ENCODE assay signal across 18 cellular contexts in the genomic region with DNA sequence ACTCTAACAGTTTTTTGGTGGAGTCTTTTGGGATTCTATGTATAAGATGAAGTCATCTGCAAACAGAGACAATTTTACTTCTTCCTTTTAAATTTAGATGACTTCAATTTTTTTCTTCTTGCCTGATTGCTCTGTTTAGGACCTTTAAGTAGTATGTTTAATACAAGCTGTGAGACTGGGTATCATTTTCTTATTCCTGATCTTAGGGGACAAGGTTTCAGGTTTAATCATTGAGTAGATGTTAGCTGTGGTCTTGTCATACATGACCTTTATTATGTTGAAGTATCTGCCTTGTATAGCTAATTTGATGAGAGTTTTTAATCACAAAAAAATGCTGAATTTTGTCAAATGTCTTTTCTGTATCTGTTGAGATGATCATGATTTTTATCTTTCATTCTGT. TPM values are rescaled to one million over a fixed set of nuclear protein-coding genes. Genes with fewer than 3 reads are reported as not detected.
DNase-seq lines count a peak whose midpoint lies in the region; ATAC-seq and TF ChIP-seq lines count a peak whose summit lies in the region.
"Had no signal": no experiment of that assay in that cellular context is flagged by ENCODE, and none has a peak within 500 bp of the region (broad histone marks: within the 10 kb centered on the region; RNA-seq: fewer than 3 reads in every experiment).

No MANE protein-coding gene starts in this region.

- no peaks in the 10 kb centered on the region for H3K36me3 ChIP-seq in DOHH2 (ENCODE audit: control insufficient read depth, low read length)
- H3K36me3 ChIP-seq in OCI-LY3 (replicated peaks; ENCODE audit: low read depth, low read length) = no peaks in the 10 kb centered on the region
- H3K36me3 ChIP-seq in upper lobe of right lung = no peaks in the 10 kb centered on the region
- H3K36me3 ChIP-seq: BLaER1 had no signal

- no peak overlapping the region for H3K9ac ChIP-seq in OCI-LY3 (ENCODE audit: low read length)
- H3K9ac ChIP-seq: BLaER1 had no signal

- no peak overlapping the region for H3K27ac ChIP-seq in DOHH2 (ENCODE audit: low read depth, low read length)
- no peak overlapping the region for H3K27ac ChIP-seq in OCI-LY3 (ENCODE audit: low read length)
- no peak overlapping the region for H3K27ac ChIP-seq in upper lobe of right lung
- H3K27ac ChIP-seq: A549, BLaER1, HL-60 had no signal

- no peaks in the 10 kb centered on the region for H3K79me2 ChIP-seq in DOHH2 (ENCODE audit: control insufficient read depth, low read length)
- no peaks in the 10 kb centered on the region for H3K79me2 ChIP-seq in OCI-LY3 (ENCODE audit: low read length)

- peak; percentile 94 for ATAC-seq in stimulated activated effector memory CD8-positive, alpha-beta T cell treated with anti-CD3 and anti-CD28 coated beads, Interleukin-12 subunit alpha, Interleukin-12 subunit beta, amount 100 ng/mL, for 72 hours
- ATAC-seq in GM18861 (IDR thresholded peaks at IDR 0.05; ENCODE audit: unreplicated experiment) (no peak), upper lobe of right lung (no peak)
- ATAC-seq: A549 had no signal

- no peak overlapping the region for H3K4me3 Mint-ChIP-seq in activated T-cell treated with anti-CD3 and anti-CD28 coated beads, Interleukin-2, amount 50 U/mL, for 24 hours
- no peak overlapping the region for H3K4me3 Mint-ChIP-seq in stimulated activated effector memory CD8-positive, alpha-beta T cell treated with anti-CD3 and anti-CD28 coated beads, Interleukin-12 subunit alpha, Interleukin-12 subunit beta, amount 100 ng/mL, for 72 hours
- H3K4me3 Mint-ChIP-seq: CD8-positive, alpha-beta memory T cell; HFFc6 had no signal

- no peak for DNase-seq in activated T-cell treated with anti-CD3 and anti-CD28 coated beads, Interleukin-2, amount 50 U/mL, for 24 hours
- DNase-seq in activated T-cell treated with anti-CD3 and anti-CD28 coated beads, Interleukin-2, amount 50 U/mL, for 1 hour = no peak
- DNase-seq in stimulated activated effector memory CD8-positive, alpha-beta T cell treated with anti-CD3 and anti-CD28 coated beads, Interleukin-12 subunit alpha, Interleukin-12 subunit beta, amount 100 ng/mL, for 72 hours (ENCODE audit: low spot score in 2 of 2) = no peak
- DNase-seq in upper lobe of right lung (no peak), DMS153 treated with DMSO at 0.1 percent for 48 hours (lab: John Stamatoyannopoulos, UW; ENCODE audit: unreplicated experiment) (no peak)
- DNase-seq: Caco-2; CD8-positive, alpha-beta memory T cell; DMS53; HCEC 1CT; HFFc6 had no signal

- intact Hi-C loops in upper lobe of right lung (cut with DNase I) = no loop called here

- H3K27me3 ChIP-seq in DOHH2 (ENCODE audit: control insufficient read depth, low read length) = peaks cover 7% of the 10 kb centered on the region; the same call in 1 of the 2 replicates
- H3K27me3 ChIP-seq in OCI-LY3 (ENCODE audit: low read depth, low read length) = no peaks in the 10 kb centered on the region
- no peaks in the 10 kb centered on the region for H3K27me3 ChIP-seq in upper lobe of right lung
- H3K27me3 ChIP-seq: BLaER1 had no signal

- H3K9me2 ChIP-seq in DOHH2 (replicated peaks; ENCODE audit: control insufficient read depth, low read length) = no peaks in the 10 kb centered on the region

- H3K4me3 ChIP-seq in DOHH2 (ENCODE audit: low read length) = no peak overlapping the region
- no peak overlapping the region for H3K4me3 ChIP-seq in OCI-LY3 (ENCODE audit: low read length)
- H3K4me3 ChIP-seq in upper lobe of right lung = no peak overlapping the region
- H3K4me3 ChIP-seq: A549, BLaER1 had no signal

- H3K27ac Mint-ChIP-seq in activated T-cell treated with anti-CD3 and anti-CD28 coated beads, Interleukin-2, amount 50 U/mL, for 24 hours = peak overlapping the region; percentile 23
- H3K27ac Mint-ChIP-seq in stimulated activated effector memory CD8-positive, alpha-beta T cell treated with anti-CD3 and anti-CD28 coated beads, Interleukin-12 subunit alpha, Interleukin-12 subunit beta, amount 100 ng/mL, for 72 hours = peak overlapping the region; percentile 9
- H3K27ac Mint-ChIP-seq: CD8-positive, alpha-beta memory T cell; HFFc6 had no signal

- H3K27me3 Mint-ChIP-seq in activated T-cell treated with anti-CD3 and anti-CD28 coated beads, Interleukin-2, amount 50 U/mL, for 24 hours = no peaks in the 10 kb centered on the region
- H3K27me3 Mint-ChIP-seq: CD8-positive, alpha-beta memory T cell had no signal

- H3K4me1 Mint-ChIP-seq in activated T-cell treated with anti-CD3 and anti-CD28 coated beads, Interleukin-2, amount 50 U/mL, for 24 hours (ENCODE audit: low read depth) = peaks cover 29% of the 10 kb centered on the region
- H3K4me1 Mint-ChIP-seq in stimulated activated effector memory CD8-positive, alpha-beta T cell treated with anti-CD3 and anti-CD28 coated beads, Interleukin-12 subunit alpha, Interleukin-12 subunit beta, amount 100 ng/mL, for 72 hours = peaks cover 28% of the 10 kb centered on the region

- H4K20me1 ChIP-seq in DOHH2 (ENCODE audit: control insufficient read depth, insufficient read depth, low read depth, low read length) (no peaks in the 10 kb centered on the region), OCI-LY3 (ENCODE audit: insufficient read depth, low read length) (no peaks in the 10 kb centered on the region)
- H4K20me1 ChIP-seq: BLaER1 had no signal

- no peaks in the 10 kb centered on the region for H3K9me3 ChIP-seq in DOHH2 (ENCODE audit: control insufficient read depth, insufficient read depth, low read length)
- H3K9me3 ChIP-seq in OCI-LY3 (ENCODE audit: insufficient read depth, low read length) = no peaks in the 10 kb centered on the region
- H3K9me3 ChIP-seq in upper lobe of right lung = no peaks in the 10 kb centered on the region
- H3K9me3 ChIP-seq: A549, BLaER1, Caco-2 had no signal

- H3K4me1 ChIP-seq in DOHH2 (ENCODE audit: control insufficient read depth, low read length) (peaks cover 9% of the 10 kb centered on the region), OCI-LY3 (ENCODE audit: low read length) (peaks cover 24% of the 10 kb centered on the region), upper lobe of right lung (no peaks in the 10 kb centered on the region)
- H3K4me1 ChIP-seq: A549, Caco-2 had no signal

- no peaks in the 10 kb centered on the region for H3K36me3 Mint-ChIP-seq in activated T-cell treated with anti-CD3 and anti-CD28 coated beads, Interleukin-2, amount 50 U/mL, for 24 hours (ENCODE audit: low read depth)
- no peaks in the 10 kb centered on the region for H3K36me3 Mint-ChIP-seq in stimulated activated effector memory CD8-positive, alpha-beta T cell treated with anti-CD3 and anti-CD28 coated beads, Interleukin-12 subunit alpha, Interleukin-12 subunit beta, amount 100 ng/mL, for 72 hours
- H3K36me3 Mint-ChIP-seq: CD8-positive, alpha-beta memory T cell had no signal

- H2AFZ ChIP-seq in OCI-LY3 (ENCODE audit: low read depth, low read length) = no peak overlapping the region

- TF ChIP-seq CTCF in DOHH2 (IDR thresholded peaks at IDR 0.05; ENCODE audit: low read depth, low read length, poor library complexity, severe bottlenecking) (no peak), OCI-LY3 (IDR thresholded peaks at IDR 0.05; ENCODE audit: low read depth, low read length) (no peak), upper lobe of right lung (IDR thresholded peaks at IDR 0.05) (no peak)

- peaks cover under 1% of the 10 kb centered on the region for H3K9me3 Mint-ChIP-seq in activated T-cell treated with anti-CD3 and anti-CD28 coated beads, Interleukin-2, amount 50 U/mL, for 24 hours
- no peaks in the 10 kb centered on the region for H3K9me3 Mint-ChIP-seq in stimulated activated effector memory CD8-positive, alpha-beta T cell treated with anti-CD3 and anti-CD28 coated beads, Interleukin-12 subunit alpha, Interleukin-12 subunit beta, amount 100 ng/mL, for 72 hours
- H3K9me3 Mint-ChIP-seq: CD8-positive, alpha-beta memory T cell; HFFc6 had no signal

- 0 out of 2 replicates have a peak overlapping the region, but pooled peaks have one; percentile 18 for H3K4me2 ChIP-seq in DOHH2 (ENCODE audit: low read length)
- peak overlapping the region; percentile 31 for H3K4me2 ChIP-seq in OCI-LY3 (ENCODE audit: low read length)
- H3K4me2 ChIP-seq: A549 had no signal

- H3F3A ChIP-seq in DOHH2 (ENCODE audit: control insufficient read depth, insufficient read depth) = no peaks in the 10 kb centered on the region

RNA-seq across cellular contexts. Expression of a gene that starts 20.6 kb away (rescaled TPM):
- total RNA-seq in upper lobe of right lung = 0.49 TPM
- total RNA-seq: Daoy, H4 had no signal

RNA-seq across cellular contexts. Expression of a gene that starts 51.5 kb away (rescaled TPM):
- total RNA-seq in upper lobe of right lung = not detected
- total RNA-seq: Caco-2; CD8-positive, alpha-beta memory T cell; Daoy; H4; HFFc6 had no signal

RNA-seq across cellular contexts. Expression of a gene that starts 56.4 kb away (rescaled TPM):
- total RNA-seq in upper lobe of right lung = 51.0 TPM
